Comparison of ENCODE assay signal across 1 cellular context in the genomic region with DNA sequence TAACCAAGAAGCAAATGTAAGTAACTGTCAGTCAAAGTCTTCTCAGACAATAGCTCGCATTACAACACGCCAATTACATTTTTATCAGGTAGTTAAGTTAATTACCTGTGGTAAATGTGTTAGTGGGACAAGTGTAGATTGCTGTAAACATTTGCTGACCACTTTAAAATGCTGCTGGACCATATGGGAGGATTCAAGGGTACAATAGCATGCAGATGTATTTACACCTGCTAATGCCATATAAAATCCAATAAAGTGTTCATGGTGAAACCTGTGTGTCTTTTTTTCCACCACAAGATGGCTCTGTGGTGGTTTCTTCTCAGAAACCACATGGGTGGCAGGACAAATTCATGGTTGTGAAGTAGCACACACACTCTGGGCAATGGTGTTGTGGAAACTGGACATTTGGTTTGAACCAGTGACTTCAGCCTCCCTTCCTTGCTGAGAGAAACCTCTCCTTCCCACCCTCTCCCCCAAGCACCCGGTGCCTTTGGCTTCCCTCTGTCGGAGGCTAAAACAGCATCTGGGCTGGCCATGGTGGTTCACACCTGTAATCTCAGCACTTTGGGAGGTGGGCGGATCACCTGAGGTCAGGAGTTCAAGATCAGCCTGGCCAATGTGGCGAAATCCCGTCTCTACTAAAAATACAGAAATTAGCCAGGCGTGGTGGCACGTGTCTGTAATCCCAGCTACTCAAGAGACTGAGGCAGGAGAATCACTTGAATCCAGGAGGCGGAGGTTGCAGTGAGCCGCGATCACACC.
TF ChIP-seq lines count a peak whose summit lies in the region.

No MANE protein-coding gene starts in this region.

TF ChIP-seq in GM12878, 131 proteins besides CTCF, POLR2A, EP300 and RAD21:
- TF ChIP-seq PRDM15 (CRISPR knock-in tag; IDR thresholded peaks at IDR 0.05) (no peak), ZBED1 (IDR thresholded peaks at IDR 0.05; ENCODE audit: borderline replicate concordance) (no peak), RUNX3 (IDR thresholded peaks at IDR 0.05; ENCODE audit: low read length) (peak; percentile 65), SMC3 (IDR thresholded peaks at IDR 0.05; ENCODE audit: borderline replicate concordance, low read length) (peak; percentile 68), CHD4 (IDR thresholded peaks at IDR 0.05) (no peak), YY1 (IDR thresholded peaks at IDR 0.05; ENCODE audit: low read depth, low read length) (0 out of 2 replicates have a peak, but pooled peaks have one; percentile 31)
